ENCODE assay signal across 12 cellular contexts in genomic region chr2:168722592-168722991, GRCh38.
A peak's percentile ranks its signal among the peaks of the same experiment; 100 is the strongest.
DNase-seq lines count a peak whose midpoint lies in the region; ATAC-seq and TF ChIP-seq lines count a peak whose summit lies in the region.
"Had no signal": no experiment of that assay in that cellular context is flagged by ENCODE, and none has a peak within 500 bp of the region (broad histone marks: within the 10 kb centered on the region; RNA-seq: fewer than 3 reads in every experiment).

No MANE protein-coding gene starts in this region.

- WGBS in mammary epithelial cell (ENCODE audit: low coverage, missing lambda C conversion rate), result 21% methylated on average over 2 of the region's 2 CpGs

- H3K27me3 ChIP-seq in mammary epithelial cell (ENCODE audit: insufficient read depth, low read length) (no peaks in the 10 kb centered on the region), right atrium auricular region (no peaks in the 10 kb centered on the region), gastrocnemius medialis (no peaks in the 10 kb centered on the region)

- H3K4me3 ChIP-seq in HFF-Myc (replicated peaks; ENCODE audit: low read depth, low read length) (no peak overlapping the region), mammary epithelial cell (replicated peaks in 1 of 3; ENCODE audit: insufficient read depth in 1 of 3, low read depth in 2 of 3, low read length in 3 of 3) (no peak overlapping the region), right atrium auricular region (no peak overlapping the region), gastrocnemius medialis (no peak overlapping the region)

- no peaks in the 10 kb centered on the region for H3K9me3 ChIP-seq in mammary epithelial cell (replicated peaks; ENCODE audit: insufficient read depth, low read length)
- no peaks in the 10 kb centered on the region for H3K9me3 ChIP-seq in right atrium auricular region
- no peaks in the 10 kb centered on the region for H3K9me3 ChIP-seq in gastrocnemius medialis

- BruUV-seq in mammary epithelial cell (replicated peaks; lab: Mats Ljungman, UMichigan), result no TSS peak

- no peak overlapping the region for H3K9ac ChIP-seq in mammary epithelial cell (ENCODE audit: insufficient read depth, low read length)

- H3K36me3 ChIP-seq in mammary epithelial cell (ENCODE audit: insufficient read depth, low read length) (peaks cover 2% of the 10 kb centered on the region), right atrium auricular region (no peaks in the 10 kb centered on the region), gastrocnemius medialis (no peaks in the 10 kb centered on the region)

- H3K4me2 ChIP-seq in mammary epithelial cell (ENCODE audit: insufficient read depth, low read depth, low read length), result no peak overlapping the region

- H3K27ac ChIP-seq in mammary epithelial cell (ENCODE audit: insufficient read depth, low read depth, low read length) (no peak overlapping the region), right atrium auricular region (peak overlapping the region; percentile 60 to 79), gastrocnemius medialis (peak overlapping the region in 2 of 4 donors; percentile 8 to 12)

- ATAC-seq in gastrocnemius medialis (peak; percentile 61 to 83), HG03378 (IDR thresholded peaks at IDR 0.05; ENCODE audit: unreplicated experiment) (no peak)

- TF ChIP-seq POLR2A in gastrocnemius medialis (IDR thresholded peaks at IDR 0.05), result no peak

- TF ChIP-seq CTCF in HFF-Myc (IDR thresholded peaks at IDR 0.05; ENCODE audit: low read depth, low read length, missing control alignments) (no peak), mammary epithelial cell (conservative IDR thresholded peaks at IDR 0.05 in 1 of 2, IDR thresholded peaks at IDR 0.05 in 1 of 2; ENCODE audit: extremely low read depth in 1 of 2, insufficient read depth in 1 of 2, low read depth in 1 of 2, low read length in 2 of 2) (no peak), right atrium auricular region (IDR thresholded peaks at IDR 0.05) (no peak), gastrocnemius medialis (IDR thresholded peaks at IDR 0.05 in 4 of 5, conservative IDR thresholded peaks at IDR 0.05 in 1 of 5) (no peak)

- H2AFZ ChIP-seq in mammary epithelial cell (ENCODE audit: low read depth, low read length), result no peak overlapping the region

- peaks cover 36% of the 10 kb centered on the region for H3K4me1 ChIP-seq in mammary epithelial cell (ENCODE audit: insufficient read depth, low read length)
- peaks cover 0 to 12% of the 10 kb centered on the region in 2 donors for H3K4me1 ChIP-seq in right atrium auricular region
- H3K4me1 ChIP-seq in gastrocnemius medialis, result peaks cover 0 to 12% of the 10 kb centered on the region in 2 donors

- dilution Hi-C loops in mammary epithelial cell (cut with HindIII; ENCODE audit: low sequenced_read_pairs), result no loop called here

- CTCF ChIA-PET in mammary epithelial cell (lab: Charles Lee; ENCODE audit: low non-redundant PET), result no interaction called here

- DNase-seq in HFF-Myc (ENCODE audit: extremely low read depth, low read depth) (peak; percentile 38), mammary epithelial cell (peak; percentile 44), right atrium auricular region (ENCODE audit: low spot score) (no peak), gastrocnemius medialis (peak; percentile 18 to 19), mucosa of gallbladder (ENCODE audit: low spot score) (no peak), NCI-H82 treated with DMSO at 0.1 percent for 48 hours (lab: John Stamatoyannopoulos, UW; ENCODE audit: unreplicated experiment) (no peak), retina (no peak)
- DNase-seq: activated CD4-positive, alpha-beta memory T cell treated with anti-CD3 and anti-CD28 coated beads, Interleukin-2, amount 10 ng/mL, durations not matched to agents 7 days and 5 days; NCI-H1417 treated with DMSO at 0.1 percent for 48 hours; NCI-H510A; T1000 had no signal

- no peaks in the 10 kb centered on the region for H4K20me1 ChIP-seq in mammary epithelial cell (ENCODE audit: insufficient read depth, low read length)

- intact Hi-C loops in mammary epithelial cell (cut with micrococcal nuclease) (no loop called here), gastrocnemius medialis (cut with DNase I; ENCODE audit: low total_unique reads) (no loop called here)

- in situ Hi-C loops in mammary epithelial cell (cut with MboI; ENCODE audit: low sequenced_read_pairs in 2 of 2) (no loop called here), gastrocnemius medialis (cut with MboI; ENCODE audit: low sequenced_read_pairs in 4 of 4) (no loop called here)

- H3K79me2 ChIP-seq in mammary epithelial cell (ENCODE audit: insufficient read depth, low read length), result peaks cover 4% of the 10 kb centered on the region

Comparison
In these comparisons a context has a peak if more than half of its experiments do, and no peak if none do; other contexts are left out.
1. DNase-seq: peak in HFF-Myc (single experiment), mammary epithelial cell (single experiment) and gastrocnemius medialis (2 of 2); none in right atrium auricular region (single experiment), mucosa of gallbladder (single experiment), NCI-H82 treated with DMSO at 0.1 percent for 48 hours (single experiment) and retina (single experiment).